ENCODE assay signal across 36 cellular contexts in genomic region chr4:81854406-81854805, GRCh38.
"Had no signal": no experiment of that assay in that cellular context is flagged by ENCODE, and none has a peak within 500 bp of the region (broad histone marks: within the 10 kb centered on the region; RNA-seq: fewer than 3 reads in every experiment).

No MANE protein-coding gene starts in this region.

- H3K36me3 ChIP-seq: MG63 had no signal

- H3K4me3 ChIP-seq: MG63 had no signal

- DNase-seq: Kasumi-1, MG63, MM.1S, MV-4-11, NCI-H1048, NCI-H1092, NCI-H1092 treated with DMSO at 0.1 percent for 48 hours, NCI-H1105, NCI-H1105 treated with DMSO at 0.1 percent for 48 hours, NCI-H1417, NCI-H1417 treated with DMSO at 0.1 percent for 48 hours, NCI-H1436, NCI-H1436 treated with DMSO at 0.1 percent for 48 hours, NCI-H146, NCI-H1694, NCI-H1694 treated with DMSO at 0.1 percent for 48 hours, NCI-H187, NCI-H187 treated with DMSO at 0.1 percent for 48 hours, NCI-H1930, NCI-H2029, NCI-H2029 treated with DMSO at 0.1 percent for 48 hours, NCI-H2081, NCI-H2081 treated with DMSO at 0.1 percent for 48 hours, NCI-H2107, NCI-H2171, NCI-H2171 treated with DMSO at 0.1 percent for 48 hours, NCI-H2227 treated with DMSO at 0.1 percent for 48 hours, NCI-H226, NCI-H345, NCI-H446, NCI-H446 treated with DMSO at 0.1 percent for 48 hours, NCI-H510A, NCI-H510A treated with DMSO at 0.1 percent for 48 hours, NCI-H524, NCI-H524 treated with DMSO at 0.1 percent for 48 hours, NCI-H526 had no signal

- H3K9me3 ChIP-seq: MG63 had no signal

- H3K27me3 ChIP-seq: MG63 had no signal
